Comparison of ENCODE assay signal across 24 cellular contexts in genomic region chr20:12049125-12049524, GRCh38.
DNase-seq lines count a peak whose midpoint lies in the region; ATAC-seq and TF ChIP-seq lines count a peak whose summit lies in the region.
"Had no signal": no experiment of that assay in that cellular context is flagged by ENCODE, and none has a peak within 500 bp of the region (broad histone marks: within the 10 kb centered on the region; RNA-seq: fewer than 3 reads in every experiment).

No MANE protein-coding gene starts in this region.

- no peak overlapping the region for H4K8ac ChIP-seq in IMR-90 (ENCODE audit: low read depth in 2 of 2, low read length in 2 of 2)

- H2AK5ac ChIP-seq in IMR-90 (ENCODE audit: low read depth, low read length) = peak overlapping the region; percentile 50; the same call in 1 of the 2 replicates

- peak; percentile 53 for ATAC-seq in IMR-90 (ENCODE audit: low read depth)
- no peak for ATAC-seq in GM19395 (IDR thresholded peaks at IDR 0.05; ENCODE audit: unreplicated experiment)
- ATAC-seq in HG02610 (IDR thresholded peaks at IDR 0.05; ENCODE audit: unreplicated experiment) = no peak
- ATAC-seq: activated naive CD4-positive, alpha-beta T cell treated with anti-CD3 and anti-CD28 coated beads, Interleukin-2, amount 50 U/mL, for 72 hours; activated T-helper 17 cell treated with anti-CD3 and anti-CD28 coated beads, Interleukin-2, amount 50 U/mL, for 72 hours; K562; stimulated activated naive CD8-positive, alpha-beta T cell treated with anti-CD3 and anti-CD28 coated beads, Interleukin-15, Interleukin-2, amounts not matched to agents 100 U/mL and 50 U/mL, for 24 hours had no signal

- no peak overlapping the region for H3K27ac ChIP-seq in IMR-90 (ENCODE audit: insufficient read depth, low read length)
- H3K27ac ChIP-seq in smooth muscle cell (ENCODE audit: low read depth) = no peak overlapping the region
- no peak overlapping the region for H3K27ac ChIP-seq in right atrium auricular region
- H3K27ac ChIP-seq: parathyroid adenoma, RWPE1, sigmoid colon, SK-N-MC, thoracic aorta, vagina had no signal

- H3K9ac ChIP-seq in IMR-90 (ENCODE audit: low read depth, low read length) (no peak overlapping the region), smooth muscle cell (ENCODE audit: low read depth) (no peak overlapping the region)
- H3K9ac ChIP-seq: parathyroid adenoma had no signal

- 0 out of 2 replicates have a peak overlapping the region, but pooled peaks have one; percentile 37 for H2BK20ac ChIP-seq in IMR-90 (ENCODE audit: low read depth, low read length)

- H3K9me3 ChIP-seq in IMR-90 (ENCODE audit: control insufficient read depth, insufficient read depth, low read length) (no peaks in the 10 kb centered on the region), smooth muscle cell (replicated peaks; ENCODE audit: low read depth) (no peaks in the 10 kb centered on the region), right atrium auricular region (no peaks in the 10 kb centered on the region)
- H3K9me3 ChIP-seq: sigmoid colon, thoracic aorta, vagina had no signal

- H3K4me1 ChIP-seq in IMR-90 (ENCODE audit: control insufficient read depth, insufficient read depth, low read length) (peaks cover 9% of the 10 kb centered on the region), smooth muscle cell (ENCODE audit: low read depth) (no peaks in the 10 kb centered on the region), right atrium auricular region (no peaks in the 10 kb centered on the region)
- H3K4me1 ChIP-seq: parathyroid adenoma, sigmoid colon, vagina had no signal

- dilution Hi-C loops in IMR-90 (cut with HindIII; ENCODE audit: low sequenced_read_pairs, unreplicated experiment) = no loop called here

- H3K18ac ChIP-seq in IMR-90 (ENCODE audit: low read depth, low read length) = no peak overlapping the region

- in situ Hi-C loops in IMR-90 (cut with MboI; ENCODE audit: low sequenced_read_pairs) (no loop called here), astrocyte of the spinal cord (cut with HindIII; ENCODE audit: low sequenced_read_pairs) (no loop called here)

- no peaks in the 10 kb centered on the region for H3K79me2 ChIP-seq in smooth muscle cell (ENCODE audit: low read depth)
- H3K79me2 ChIP-seq: parathyroid adenoma had no signal

- TF ChIP-seq RAD21 in IMR-90 (IDR thresholded peaks at IDR 0.05; ENCODE audit: low read length) = no peak

- no peaks in the 10 kb centered on the region for H3F3A ChIP-seq in smooth muscle cell (ENCODE audit: low read depth)

- CTCF ChIA-PET in IMR-90 (lab: Yijun Ruan, JAX) = interaction anchor here (2.1 kb wide), 1 partner anchor 10 kb away, joined by 5 read pairs; no protein-coding TSS in a partner anchor

- no peak overlapping the region for H4K5ac ChIP-seq in IMR-90 (ENCODE audit: low read depth, low read length)

- WGBS in IMR-90 (ENCODE audit: extremely low coverage in 2 of 2, insufficient read length in 1 of 2), 2 experiments = no CpG with 5 or more reads among the region's 2 CpGs
- 26% methylated on average over 2 of the region's 2 CpGs for WGBS in smooth muscle cell (ENCODE audit: low lambda C conversion rate)

- POLR2A ChIA-PET in IMR-90 (lab: Charles Lee; ENCODE audit: unreplicated experiment) = no interaction called here

- TF ChIP-seq CTCF in IMR-90 (conservative IDR thresholded peaks at IDR 0.05; ENCODE audit: low read depth, low read length) (no peak), astrocyte of the spinal cord (IDR thresholded peaks at IDR 0.05; ENCODE audit: low read depth, low read length) (no peak), smooth muscle cell (IDR thresholded peaks at IDR 0.05; ENCODE audit: borderline replicate concordance, insufficient read depth, poor library complexity, severe bottlenecking) (no peak), right atrium auricular region (IDR thresholded peaks at IDR 0.05) (no peak)

- peaks cover 14% of the 10 kb centered on the region for H3K9me1 ChIP-seq in IMR-90 (ENCODE audit: insufficient read depth, low read length)

- no peaks in the 10 kb centered on the region for H3K27me3 ChIP-seq in IMR-90 (ENCODE audit: control insufficient read depth, insufficient read depth, low read length)
- no peaks in the 10 kb centered on the region for H3K27me3 ChIP-seq in smooth muscle cell (ENCODE audit: low read depth)
- no peaks in the 10 kb centered on the region for H3K27me3 ChIP-seq in right atrium auricular region
- H3K27me3 ChIP-seq: sigmoid colon, vagina had no signal

- TF ChIP-seq POLR2A in IMR-90 (IDR thresholded peaks at IDR 0.05; ENCODE audit: low read depth, low read length) = no peak

- H2AK9ac ChIP-seq in IMR-90 (replicated peaks; ENCODE audit: low read depth, low read length, poor library complexity) = no peak overlapping the region

- 0 out of 2 replicates have a peak overlapping the region, but pooled peaks have one; percentile 30 for H3K23ac ChIP-seq in IMR-90 (ENCODE audit: low read depth, low read length)

- BruUV-seq in IMR-90 (replicated peaks; lab: Mats Ljungman, UMichigan) = no TSS peak

- H3K14ac ChIP-seq in IMR-90 (replicated peaks; ENCODE audit: low read depth, low read length) = no peak overlapping the region; the same call in 1 of the 2 replicates

- no peak overlapping the region for H3K4me3 ChIP-seq in IMR-90 (ENCODE audit: insufficient read depth, low read depth, low read length)
- no peak overlapping the region for H3K4me3 ChIP-seq in astrocyte of the spinal cord (ENCODE audit: low read depth, low read length)
- no peak overlapping the region for H3K4me3 ChIP-seq in smooth muscle cell
- no peak overlapping the region for H3K4me3 ChIP-seq in right atrium auricular region
- H3K4me3 ChIP-seq: K562, sigmoid colon, SK-N-MC, thoracic aorta, vagina had no signal

- H4K20me1 ChIP-seq in IMR-90 (ENCODE audit: insufficient read depth, low read length) (no peaks in the 10 kb centered on the region), smooth muscle cell (ENCODE audit: low read depth) (no peaks in the 10 kb centered on the region)

- no peak overlapping the region for H2AFZ ChIP-seq in IMR-90 (replicated peaks; ENCODE audit: low read length, poor library complexity)
- no peak overlapping the region for H2AFZ ChIP-seq in smooth muscle cell (ENCODE audit: low read depth)
- H2AFZ ChIP-seq: parathyroid adenoma had no signal

- DNase-seq in IMR-90 (peak; percentile 79), astrocyte of the spinal cord (ENCODE audit: low read depth, low spot score) (peak; percentile 60), fibroblast of the conjunctiva (ENCODE audit: low read depth) (peak; percentile 12), smooth muscle cell (lab: John Stamatoyannopoulos, UW; ENCODE audit: unreplicated experiment) (no peak), right atrium auricular region (ENCODE audit: low spot score) (no peak), HuH-7 (ENCODE audit: low spot score) (no peak)
- DNase-seq: activated CD4-positive, alpha-beta memory T cell treated with anti-CD3 and anti-CD28 coated beads, Interleukin-2, amount 10 ng/mL, durations not matched to agents 7 days and 5 days; activated CD4-positive, CD25-positive, alpha-beta regulatory T cell treated with anti-CD3 and anti-CD28 coated beads, Interleukin-2, amount 50 U/mL, for 72 hours; effector CD4-positive, alpha-beta T cell; hippocampal formation; NCI-H1436 treated with DMSO at 0.1 percent for 48 hours; NCI-H82; sigmoid colon; stimulated activated naive CD8-positive, alpha-beta T cell treated with anti-CD3 and anti-CD28 coated beads, Interleukin-15, Interleukin-2, amounts not matched to agents 100 U/mL and 50 U/mL, for 24 hours had no signal

- no peak overlapping the region for H3K56ac ChIP-seq in IMR-90 (ENCODE audit: extremely low read depth, insufficient read depth, low read length)

- intact Hi-C loops in IMR-90 (cut with micrococcal nuclease) = no loop called here

- H3K79me1 ChIP-seq in IMR-90 (ENCODE audit: low read depth in 1 of 2, low read length in 2 of 2) = no peaks in the 10 kb centered on the region; a peak in 1 of 4 replicates

- H2BK15ac ChIP-seq in IMR-90 (ENCODE audit: low read depth, low read length) = 0 out of 3 replicates have a peak overlapping the region, but pooled peaks have one; percentile 25

- H4K91ac ChIP-seq in IMR-90 (ENCODE audit: insufficient read depth, low read depth, low read length) = no peak overlapping the region

- H2BK5ac ChIP-seq in IMR-90 (ENCODE audit: low read depth, low read length, poor library complexity, severe bottlenecking) = no peak overlapping the region

- H3K36me3 ChIP-seq in IMR-90 (ENCODE audit: control insufficient read depth, insufficient read depth, low read length) (no peaks in the 10 kb centered on the region), smooth muscle cell (ENCODE audit: low read depth) (no peaks in the 10 kb centered on the region), right atrium auricular region (no peaks in the 10 kb centered on the region)
- H3K36me3 ChIP-seq: sigmoid colon, thoracic aorta, vagina had no signal

- H3K4ac ChIP-seq in IMR-90 (ENCODE audit: low read depth, low read length) = no peak overlapping the region

- H2BK120ac ChIP-seq in IMR-90 (ENCODE audit: low read depth, low read length) = peak overlapping the region; percentile 7; the same call in 1 of the 2 replicates

- H3K4me2 ChIP-seq in IMR-90 (ENCODE audit: low read depth, low read length) (no peak overlapping the region), smooth muscle cell (peak overlapping the region; percentile 0)

TF ChIP-seq in IMR-90, 13 proteins besides CTCF, POLR2A, EP300 and RAD21:
- TF ChIP-seq ELK1 (IDR thresholded peaks at IDR 0.05; ENCODE audit: borderline replicate concordance, low read depth, low read length) (no peak), FOS (IDR thresholded peaks at IDR 0.05; ENCODE audit: low read depth, low read length) (peak; percentile 68), MAFK (IDR thresholded peaks at IDR 0.05; ENCODE audit: low read depth, low read length) (no peak)

Comparison
In these comparisons a context has a peak if more than half of its experiments do, and no peak if none do; other contexts are left out.
1. DNase-seq: peak in IMR-90 (single experiment), astrocyte of the spinal cord (single experiment) and fibroblast of the conjunctiva (single experiment); none in smooth muscle cell (single experiment), right atrium auricular region (single experiment) and HuH-7 (single experiment).